Comparison of ENCODE assay signal across 17 cellular contexts in genomic region chr5:6718161-6718681, GRCh38. TPM values are rescaled to one million over a fixed set of nuclear protein-coding genes. Genes with fewer than 3 reads are reported as not detected.
A peak's percentile ranks its signal among the peaks of the same experiment; 100 is the strongest.
DNase-seq lines count a peak whose midpoint lies in the region; ATAC-seq and TF ChIP-seq lines count a peak whose summit lies in the region.
"Had no signal": no experiment of that assay in that cellular context is flagged by ENCODE, and none has a peak within 500 bp of the region (broad histone marks: within the 10 kb centered on the region; RNA-seq: fewer than 3 reads in every experiment).

No MANE protein-coding gene starts in this region.

- no peak for TF ChIP-seq RAD21 in SK-N-SH (IDR thresholded peaks at IDR 0.05; ENCODE audit: low read length)
- TF ChIP-seq RAD21 in IMR-90 (IDR thresholded peaks at IDR 0.05; ENCODE audit: low read length) = no peak

- DNase-seq in SK-N-SH (no peak), IMR-90 (no peak), adipocyte (ENCODE audit: low read depth) (no peak), progenitor cell of endocrine pancreas (ENCODE audit: low spot score, unreplicated experiment) (no peak), NCI-H1436 (lab: John Stamatoyannopoulos, UW) (no peak)
- DNase-seq: activated CD4-positive, alpha-beta T cell treated with anti-CD3 and anti-CD28 coated beads for 48 hours; activated gamma-delta T cell; effector memory CD8-positive, alpha-beta T cell; GF-D8; kidney; right cardiac atrium had no signal

- H2AFZ ChIP-seq in SK-N-SH (ENCODE audit: low read depth) (no peak overlapping the region), IMR-90 (replicated peaks; ENCODE audit: low read length, poor library complexity) (no peak overlapping the region)

- no peaks in the 10 kb centered on the region for H3K9me2 ChIP-seq in SK-N-SH

- H4K20me1 ChIP-seq in SK-N-SH (ENCODE audit: insufficient read depth) (peaks cover 86% of the 10 kb centered on the region), IMR-90 (ENCODE audit: insufficient read depth, low read length) (peaks cover 85% of the 10 kb centered on the region)

- peak overlapping the region; percentile 93; the same call in 1 of the 2 replicates for H3K4me2 ChIP-seq in SK-N-SH
- no peak overlapping the region for H3K4me2 ChIP-seq in IMR-90 (ENCODE audit: low read depth, low read length)

- BruUV-seq in IMR-90 (replicated peaks; lab: Mats Ljungman, UMichigan) = no TSS peak

- intact Hi-C loops in IMR-90 (cut with micrococcal nuclease) = no loop called here

- in situ Hi-C loops in IMR-90 (cut with MboI; ENCODE audit: low sequenced_read_pairs) = no loop called here

- no peak overlapping the region for H4K91ac ChIP-seq in IMR-90 (ENCODE audit: insufficient read depth, low read depth, low read length)

- dilution Hi-C loops in IMR-90 (cut with HindIII; ENCODE audit: low sequenced_read_pairs, unreplicated experiment) = no loop called here

- POLR2A ChIA-PET in SK-N-SH (lab: Yijun Ruan, JAX) (no interaction called here), IMR-90 (lab: Charles Lee; ENCODE audit: unreplicated experiment) (no interaction called here)

- H3K4me3 ChIP-seq in SK-N-SH (ENCODE audit: low read depth in 2 of 2, low read length in 1 of 2) = no peak overlapping the region
- H3K4me3 ChIP-seq in IMR-90 (ENCODE audit: insufficient read depth, low read depth, low read length) = no peak overlapping the region
- H3K4me3 ChIP-seq in adipocyte (ENCODE audit: low read length) = peak overlapping the region; percentile 93
- H3K4me3 ChIP-seq: cardiac muscle cell had no signal

- no peaks in the 10 kb centered on the region for H3F3A ChIP-seq in SK-N-SH (replicated peaks; ENCODE audit: insufficient read depth)

- CTCF ChIA-PET in SK-N-SH (lab: Yijun Ruan, JAX) (interaction anchor here (0.6 to 1.2 kb wide), 3 partner anchors 11 to 82 kb away, joined by 3 read pairs; no protein-coding TSS in a partner anchor), IMR-90 (lab: Yijun Ruan, JAX) (no interaction called here)

- H3K4me1 ChIP-seq in SK-N-SH (ENCODE audit: control insufficient read depth in 1 of 2, insufficient read depth in 2 of 2, low read depth in 1 of 2, low read length in 1 of 2) (peaks cover 37 to 58% of the 10 kb centered on the region in 2 experiments), IMR-90 (ENCODE audit: control insufficient read depth, insufficient read depth, low read length) (peaks cover 44% of the 10 kb centered on the region), adipocyte (ENCODE audit: control insufficient read depth, insufficient read depth, low read length) (peaks cover 75% of the 10 kb centered on the region)

- no peak overlapping the region for H3K56ac ChIP-seq in IMR-90 (ENCODE audit: extremely low read depth, insufficient read depth, low read length)

- TF ChIP-seq EP300 in SK-N-SH (IDR thresholded peaks at IDR 0.05; ENCODE audit: borderline replicate concordance in 1 of 2, low read depth in 1 of 2, low read length in 1 of 2) = no peak

- no peak overlapping the region for H2BK20ac ChIP-seq in IMR-90 (ENCODE audit: low read depth, low read length)

- no peak overlapping the region for H3K14ac ChIP-seq in IMR-90 (replicated peaks; ENCODE audit: low read depth, low read length)

- H3K79me1 ChIP-seq in IMR-90 (ENCODE audit: low read depth in 1 of 2, low read length in 2 of 2) = peaks cover 0 to 65% of the 10 kb centered on the region in 2 experiments; a peak in 2 of 4 replicates

- H3K9ac ChIP-seq in SK-N-SH = no peak overlapping the region
- no peak overlapping the region for H3K9ac ChIP-seq in IMR-90 (ENCODE audit: low read depth, low read length)
- no peak overlapping the region for H3K9ac ChIP-seq in adipocyte (ENCODE audit: low read length)

- H3K27ac Mint-ChIP-seq in progenitor cell of endocrine pancreas = peak overlapping the region; percentile 1

- H3K27ac ChIP-seq in SK-N-SH (ENCODE audit: low read depth in 2 of 2, low read length in 1 of 2) (no peak overlapping the region), IMR-90 (ENCODE audit: insufficient read depth, low read length) (no peak overlapping the region)
- H3K27ac ChIP-seq: 22Rv1, cardiac muscle cell had no signal

- WGBS in SK-N-SH (ENCODE audit: low lambda C conversion rate) = 94% methylated on average over 14 of the region's 14 CpGs
- no CpG with 5 or more reads among the region's 14 CpGs for WGBS in IMR-90 (ENCODE audit: extremely low coverage in 2 of 2, insufficient read length in 1 of 2), 2 experiments

- no peak for TF ChIP-seq POLR2A in IMR-90 (IDR thresholded peaks at IDR 0.05; ENCODE audit: low read depth, low read length)

- H2AK5ac ChIP-seq in IMR-90 (ENCODE audit: low read depth, low read length) = peak overlapping the region; percentile 17; the same call in 1 of the 2 replicates

- H4K5ac ChIP-seq in IMR-90 (ENCODE audit: low read depth, low read length) = no peak overlapping the region

- no peaks in the 10 kb centered on the region for H3K9me3 ChIP-seq in SK-N-SH
- H3K9me3 ChIP-seq in IMR-90 (ENCODE audit: control insufficient read depth, insufficient read depth, low read length) = no peaks in the 10 kb centered on the region
- no peaks in the 10 kb centered on the region for H3K9me3 ChIP-seq in adipocyte (ENCODE audit: control insufficient read depth, low read length)

- H3K23ac ChIP-seq in IMR-90 (ENCODE audit: low read depth, low read length) = peak overlapping the region; percentile 80

- H3K27me3 ChIP-seq in SK-N-SH (ENCODE audit: insufficient read depth) (no peaks in the 10 kb centered on the region), IMR-90 (ENCODE audit: control insufficient read depth, insufficient read depth, low read length) (no peaks in the 10 kb centered on the region), adipocyte (replicated peaks; ENCODE audit: control insufficient read depth, insufficient read depth, low read length) (no peaks in the 10 kb centered on the region)
- H3K27me3 ChIP-seq: cardiac muscle cell had no signal

- no peak overlapping the region for H3K18ac ChIP-seq in IMR-90 (ENCODE audit: low read depth, low read length)

- no peak overlapping the region for H3K4ac ChIP-seq in IMR-90 (ENCODE audit: low read depth, low read length)

- no peaks in the 10 kb centered on the region for H3K36me3 Mint-ChIP-seq in progenitor cell of endocrine pancreas (ENCODE audit: insufficient read depth)

- no peaks in the 10 kb centered on the region for H3K27me3 Mint-ChIP-seq in progenitor cell of endocrine pancreas
- H3K27me3 Mint-ChIP-seq: effector memory CD8-positive, alpha-beta T cell had no signal

- H2BK15ac ChIP-seq in IMR-90 (ENCODE audit: low read depth, low read length) = no peak overlapping the region

- no peak for ATAC-seq in SK-N-SH treated with all-trans-retinoic acid at 6 μM for 48 hours
- ATAC-seq in IMR-90 (ENCODE audit: low read depth) = no peak
- ATAC-seq in HG02938 (IDR thresholded peaks at IDR 0.05; ENCODE audit: unreplicated experiment) = no peak
- no peak for ATAC-seq in GM21717 (IDR thresholded peaks at IDR 0.05; ENCODE audit: unreplicated experiment)
- ATAC-seq: effector memory CD8-positive, alpha-beta T cell; HCT116; right cardiac atrium had no signal

- no peak overlapping the region for H2AK9ac ChIP-seq in IMR-90 (replicated peaks; ENCODE audit: low read depth, low read length, poor library complexity)

- H3K79me2 ChIP-seq in SK-N-SH (ENCODE audit: insufficient read depth) = peaks cover 90% of the 10 kb centered on the region

- no peak overlapping the region for H4K8ac ChIP-seq in IMR-90 (ENCODE audit: low read depth in 2 of 2, low read length in 2 of 2)

- H2BK120ac ChIP-seq in IMR-90 (ENCODE audit: low read depth, low read length) = no peak overlapping the region

- H3K4me3 Mint-ChIP-seq in progenitor cell of endocrine pancreas (ENCODE audit: low read depth) = no peak overlapping the region

- H3K36me3 ChIP-seq in SK-N-SH (replicated peaks in 1 of 2; ENCODE audit: control insufficient read depth in 1 of 2, insufficient read depth in 2 of 2, low read length in 1 of 2) (peaks cover 0 to 8% of the 10 kb centered on the region in 2 experiments), IMR-90 (ENCODE audit: control insufficient read depth, insufficient read depth, low read length) (no peaks in the 10 kb centered on the region; the same call in 1 of the 2 replicates), adipocyte (ENCODE audit: control insufficient read depth, insufficient read depth, low read length, severe bottlenecking) (no peaks in the 10 kb centered on the region)
- H3K36me3 ChIP-seq: cardiac muscle cell had no signal

- H3K9me3 Mint-ChIP-seq in progenitor cell of endocrine pancreas (ENCODE audit: low read depth) = no peaks in the 10 kb centered on the region
- H3K9me3 Mint-ChIP-seq: effector memory CD8-positive, alpha-beta T cell had no signal

- H3K4me1 Mint-ChIP-seq in progenitor cell of endocrine pancreas (ENCODE audit: low read depth) = peaks cover 45% of the 10 kb centered on the region

- no peak overlapping the region for H2BK5ac ChIP-seq in IMR-90 (ENCODE audit: low read depth, low read length, poor library complexity, severe bottlenecking)

- no peak for TF ChIP-seq CTCF in SK-N-SH (IDR thresholded peaks at IDR 0.05)
- no peak for TF ChIP-seq CTCF in IMR-90 (conservative IDR thresholded peaks at IDR 0.05; ENCODE audit: low read depth, low read length)
- TF ChIP-seq CTCF in progenitor cell of endocrine pancreas (IDR thresholded peaks at IDR 0.05; ENCODE audit: unreplicated experiment) = no peak

- peaks cover 54% of the 10 kb centered on the region for H3K9me1 ChIP-seq in IMR-90 (ENCODE audit: insufficient read depth, low read length)

TF ChIP-seq in SK-N-SH, 30 proteins besides CTCF, POLR2A, EP300 and RAD21 (continues in another document):
- TF ChIP-seq RCOR1 (IDR thresholded peaks at IDR 0.05; ENCODE audit: low read length) = no peak
- TF ChIP-seq TAF1 (IDR thresholded peaks at IDR 0.05; ENCODE audit: borderline replicate concordance, low read depth, low read length) = no peak

TF ChIP-seq in SK-N-SH treated with all-trans-retinoic acid at 6 μM for 48 hours, 23 proteins besides CTCF, POLR2A, EP300 and RAD21:
- TF ChIP-seq BACH2 (CRISPR knock-in tag; IDR thresholded peaks at IDR 0.05; ENCODE audit: borderline replicate concordance) (no peak), GLIS3 (CRISPR knock-in tag; IDR thresholded peaks at IDR 0.05) (no peak), SNAI2 (CRISPR knock-in tag; IDR thresholded peaks at IDR 0.05) (no peak)

TF ChIP-seq in IMR-90, 13 proteins besides CTCF, POLR2A, EP300 and RAD21 (continues in another document):
- TF ChIP-seq MAZ (IDR thresholded peaks at IDR 0.05; ENCODE audit: borderline replicate concordance, low read depth, low read length) (no peak), BHLHE40 (IDR thresholded peaks at IDR 0.05; ENCODE audit: low read depth, low read length) (no peak), SMC3 (IDR thresholded peaks at IDR 0.05; ENCODE audit: low read depth, low read length) (no peak), MAFK (IDR thresholded peaks at IDR 0.05; ENCODE audit: low read depth, low read length) (no peak), NFE2L2 (IDR thresholded peaks at IDR 0.05; ENCODE audit: low read depth, low read length) (no peak)

RNA-seq across cellular contexts. Expression of gene TENT4A, which starts 5.0 kb away (rescaled TPM):
- polyA plus RNA-seq in SK-N-SH (2012; rRNA removed) = 5.2 and 6.0 TPM in 2 replicates
- polyA plus RNA-seq in SK-N-SH (2012; cell fraction: cytosol; rRNA removed) = 4.2 and 4.5 TPM in 2 replicates
- polyA plus RNA-seq in SK-N-SH (2012; cell fraction: nucleus; rRNA removed) = 40.7 and 44.6 TPM in 2 replicates
- 5.9 and 8.6 TPM in 2 replicates for total RNA-seq in IMR-90 (2012; rRNA removed)
- polyA plus RNA-seq in IMR-90 (2012; rRNA removed) = 17.2 and 19.8 TPM in 2 replicates
- 5.2 and 10.0 TPM in 2 replicates for polyA plus RNA-seq in IMR-90 (2012; cell fraction: cytosol; rRNA removed)
- polyA plus RNA-seq in IMR-90 (2012; cell fraction: nucleus; rRNA removed; ENCODE audit: low replicate concordance) = 74.3 and 80.4 TPM in 2 replicates
- 30.0 and 31.8 TPM in 2 replicates for total RNA-seq in progenitor cell of endocrine pancreas
